8 cellular contexts compared by ENCODE assay signal in genomic region chr1:196651637-196652215, GRCh38. TPM values are rescaled to one million over a fixed set of nuclear protein-coding genes. Genes with fewer than 3 reads are reported as not detected.
A peak's percentile ranks its signal among the peaks of the same experiment; 100 is the strongest.
DNase-seq lines count a peak whose midpoint lies in the region; ATAC-seq and TF ChIP-seq lines count a peak whose summit lies in the region.

CFH (plus strand) TSS chr1:196652043; CDS start chr1:196652118, 75 bp downstream.

- no peaks in the 10 kb centered on the region for H3K9me3 ChIP-seq in CD8-positive, alpha-beta memory T cell (ENCODE audit: low read length)
- no peaks in the 10 kb centered on the region for H3K9me3 ChIP-seq in osteoblast (ENCODE audit: low read depth, low read length)

- no peaks in the 10 kb centered on the region for H3K36me3 Mint-ChIP-seq in CD8-positive, alpha-beta memory T cell

- H3K36me3 ChIP-seq in CD8-positive, alpha-beta memory T cell (ENCODE audit: insufficient read depth, low read length) = no peaks in the 10 kb centered on the region
- H3K36me3 ChIP-seq in osteoblast (ENCODE audit: insufficient read depth, low read length) = no peaks in the 10 kb centered on the region

- peak within 1 kb of the TSS; percentile 65 to 83 (median 81) for H3K4me3 Mint-ChIP-seq in CD8-positive, alpha-beta memory T cell

- peaks cover 28% of the 10 kb centered on the region for H3K79me2 ChIP-seq in osteoblast (ENCODE audit: insufficient read depth, low read length)

- no peak for DNase-seq in CD8-positive, alpha-beta memory T cell
- peak; percentile 20 for DNase-seq in RPMI8226
- DNase-seq in epithelial cell of prostate (ENCODE audit: low read depth, low spot score) = peak; percentile 14
- DNase-seq in osteoblast (ENCODE audit: insufficient read length, low spot score, missing footprints) = peak; percentile 82
- DNase-seq in activated gamma-delta T cell (lab: John Stamatoyannopoulos, UW) = no peak

- H3K27me3 Mint-ChIP-seq in CD8-positive, alpha-beta memory T cell = peaks cover 1 to 3% of the 10 kb centered on the region in 2 donors

- H3K27me3 ChIP-seq in CD8-positive, alpha-beta memory T cell (ENCODE audit: insufficient read depth, low read length, poor library complexity, severe bottlenecking) = no peaks in the 10 kb centered on the region
- no peaks in the 10 kb centered on the region for H3K27me3 ChIP-seq in osteoblast (ENCODE audit: insufficient read depth, low read length)

- H3K4me1 ChIP-seq in CD8-positive, alpha-beta memory T cell (ENCODE audit: insufficient read depth, low read length) = no peaks in the 10 kb centered on the region
- H3K4me1 ChIP-seq in osteoblast (ENCODE audit: insufficient read depth, low read length) = peaks cover 17% of the 10 kb centered on the region

- TF ChIP-seq CTCF in osteoblast (IDR thresholded peaks at IDR 0.05; ENCODE audit: extremely low read depth, low read depth, low read length) = no peak

- H2AFZ ChIP-seq in osteoblast (ENCODE audit: low read length) = peak within 1 kb of the TSS; percentile 69

- H3K4me2 ChIP-seq in osteoblast (ENCODE audit: insufficient read depth, low read length) = peak within 1 kb of the TSS; percentile 81

- H3K4me1 Mint-ChIP-seq in CD8-positive, alpha-beta memory T cell = peaks cover 21 to 46% (median 24%) of the 10 kb centered on the region in 3 donors

- ATAC-seq in HG03039 (IDR thresholded peaks at IDR 0.05; ENCODE audit: unreplicated experiment) (no peak), GM18858 (IDR thresholded peaks at IDR 0.05; ENCODE audit: unreplicated experiment) (no peak), GM19467 (IDR thresholded peaks at IDR 0.05; ENCODE audit: unreplicated experiment) (no peak)

- CTCF ChIA-PET in CD8-positive, alpha-beta memory T cell (lab: Charles Lee) = interaction anchor here (0.8 kb wide), 1 partner anchor 9 kb away, joined by 3 read pairs; no protein-coding TSS in a partner anchor

- POLR2A ChIA-PET in CD8-positive, alpha-beta memory T cell (lab: Charles Lee) = no interaction called here

- H4K20me1 ChIP-seq in osteoblast (ENCODE audit: insufficient read depth, low read length) = no peaks in the 10 kb centered on the region

- H3K4me3 ChIP-seq in CD8-positive, alpha-beta memory T cell (ENCODE audit: low read length) = peak within 1 kb of the TSS; percentile 26
- peak within 1 kb of the TSS; percentile 72 for H3K4me3 ChIP-seq in osteoblast (ENCODE audit: insufficient read depth, low read length)

- H3K27ac ChIP-seq in CD8-positive, alpha-beta memory T cell (ENCODE audit: low read depth, low read length) = peak within 1 kb of the TSS; percentile 51
- H3K27ac ChIP-seq in epithelial cell of prostate = peak within 1 kb of the TSS; percentile 53
- H3K27ac ChIP-seq in osteoblast (ENCODE audit: low read depth, low read length) = peak within 1 kb of the TSS; percentile 44

- peak within 1 kb of the TSS in 6 of 8 donors; percentile 23 to 83 (median 47) for H3K27ac Mint-ChIP-seq in CD8-positive, alpha-beta memory T cell

- no peaks in the 10 kb centered on the region for H3K9me3 Mint-ChIP-seq in CD8-positive, alpha-beta memory T cell

RNA-seq across cellular contexts. Expression of gene CFH, which starts in this region (rescaled TPM):
- total RNA-seq in CD8-positive, alpha-beta memory T cell = 1 to 10 TPM in 1 of 2 experiments, under 1 TPM in 1; 0.93 to 1.1 TPM
- 11.2 TPM for polyA plus RNA-seq in CD8-positive, alpha-beta memory T cell
- 145 and 164 TPM in 2 replicates for total RNA-seq in osteoblast

Comparison
In these comparisons a context has a peak if more than half of its experiments do, and no peak if none do; other contexts are left out.
1. RNA of gene CFH (total RNA-seq): 145 to 164 TPM in osteoblast; 0.93 to 1.1 TPM in CD8-positive, alpha-beta memory T cell; every median in the first group is over 10 times any median in the second.
2. DNase-seq: peak in RPMI8226 (single experiment), epithelial cell of prostate (single experiment) and osteoblast (single experiment); none in CD8-positive, alpha-beta memory T cell (0 of 5) and activated gamma-delta T cell (single experiment).
3. Peak in every context shown above with its lines, with median percentiles within 50 percentile points of each other: H3K27ac ChIP-seq.